In the genomic region with DNA sequence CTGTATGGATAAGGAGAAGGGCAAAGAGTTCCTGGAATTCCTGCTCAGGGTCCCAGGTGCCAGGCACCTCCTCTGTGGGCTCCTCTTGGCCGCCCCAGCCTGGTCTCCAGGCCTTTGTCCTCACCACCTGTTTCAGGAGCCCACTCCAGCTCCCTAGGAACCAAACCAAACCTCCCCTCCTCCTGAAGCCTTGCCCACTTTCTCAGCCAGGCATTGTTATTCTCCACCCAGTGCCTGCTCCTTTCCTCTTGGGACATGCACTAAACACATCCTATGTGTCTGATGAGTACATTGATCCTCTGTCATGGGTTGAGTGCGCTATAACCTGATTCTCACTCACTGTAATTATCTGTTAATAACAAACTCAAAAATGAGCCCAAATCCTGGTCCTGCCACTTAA, we compare ENCODE assay signal across 21 cellular contexts.
"Had no signal": no experiment of that assay in that cellular context is flagged by ENCODE, and none has a peak within 500 bp of the region (broad histone marks: within the 10 kb centered on the region; RNA-seq: fewer than 3 reads in every experiment).

No MANE protein-coding gene starts in this region.

- H3K4me1 Mint-ChIP-seq: activated CD4-positive, alpha-beta memory T cell treated with anti-CD3 and anti-CD28 coated beads, Interleukin-2, amount 10 ng/mL, durations not matched to agents 7 days and 5 days; activated CD4-positive, alpha-beta T cell treated with anti-CD3 and anti-CD28 coated beads, Interleukin-2, amount 10 ng/mL, durations not matched to agents 24 days and 14 days; activated naive CD4-positive, alpha-beta T cell treated with anti-CD3 and anti-CD28 coated beads, Interleukin-2, amount 10 ng/mL, durations not matched to agents 7 days and 5 days; activated naive CD8-positive, alpha-beta T cell treated with anti-CD3 and anti-CD28 coated beads, Interleukin-2, amount 50 U/mL, for 24 hours had no signal

- H3K27ac ChIP-seq: body of pancreas, neutrophil, testis had no signal

- ATAC-seq: activated CD4-positive, CD25-positive, alpha-beta regulatory T cell treated with anti-CD3 and anti-CD28 coated beads, Interleukin-2, amount 50 U/mL, for 24 hours; activated naive CD8-positive, alpha-beta T cell treated with anti-CD3 and anti-CD28 coated beads, Interleukin-2, amount 50 U/mL, for 24 hours; activated T-cell treated with anti-CD3 and anti-CD28 coated beads, Interleukin-2, amount 50 U/mL, for 72 hours; body of pancreas; esophagus mucosa; gastrocnemius medialis; natural killer cell treated with Interleukin-12 subunit alpha and Interleukin-12 subunit beta and Interleukin-15 and Interleukin-18, amount 100 ng/mL, for 72 hours; sciatic nerve had no signal

- H3K4me3 ChIP-seq: body of pancreas, gastrocnemius medialis, testis had no signal

- H3K4me1 ChIP-seq: testis had no signal

- H3K27me3 Mint-ChIP-seq: activated CD4-positive, alpha-beta memory T cell treated with anti-CD3 and anti-CD28 coated beads, Interleukin-2, amount 10 ng/mL, durations not matched to agents 7 days and 5 days had no signal

- FAIRE-seq: colon had no signal

- H3K36me3 ChIP-seq: gastrocnemius medialis, neutrophil had no signal

- H3K36me3 Mint-ChIP-seq: activated naive CD4-positive, alpha-beta T cell treated with anti-CD3 and anti-CD28 coated beads, Interleukin-2, amount 10 ng/mL, durations not matched to agents 7 days and 5 days; natural killer cell treated with Interleukin-12 subunit alpha and Interleukin-12 subunit beta and Interleukin-15 and Interleukin-18, amount 100 ng/mL, for 72 hours; type B pancreatic cell had no signal

- H3K27ac Mint-ChIP-seq: activated CD4-positive, alpha-beta memory T cell treated with anti-CD3 and anti-CD28 coated beads, Interleukin-2, amount 10 ng/mL, durations not matched to agents 7 days and 5 days; activated CD4-positive, alpha-beta T cell treated with anti-CD3 and anti-CD28 coated beads, Interleukin-2, amount 10 ng/mL, durations not matched to agents 24 days and 14 days; activated naive CD4-positive, alpha-beta T cell treated with anti-CD3 and anti-CD28 coated beads, Interleukin-2, amount 10 ng/mL, durations not matched to agents 7 days and 5 days; activated naive CD8-positive, alpha-beta T cell treated with anti-CD3 and anti-CD28 coated beads, Interleukin-2, amount 50 U/mL, for 24 hours; activated T-cell treated with anti-CD3 and anti-CD28 coated beads, Interleukin-2, amount 50 U/mL, for 72 hours; natural killer cell treated with Interleukin-12 subunit alpha and Interleukin-12 subunit beta and Interleukin-15 and Interleukin-18, amount 100 ng/mL, for 72 hours; T-helper 2 cell treated with Interferon-gamma antibody and Interleukin-4, amounts not matched to agents 5 μg/mL and 100 μg/mL, for 36 hours; type B pancreatic cell had no signal

- H3K27me3 ChIP-seq: body of pancreas, gastrocnemius medialis, neutrophil, testis had no signal

- H3K9me3 ChIP-seq: body of pancreas, gastrocnemius medialis, neutrophil, testis had no signal

- H3K4me3 Mint-ChIP-seq: activated CD4-positive, alpha-beta memory T cell treated with anti-CD3 and anti-CD28 coated beads, Interleukin-2, amount 10 ng/mL, durations not matched to agents 7 days and 5 days; activated CD4-positive, alpha-beta T cell treated with anti-CD3 and anti-CD28 coated beads, Interleukin-2, amount 10 ng/mL, durations not matched to agents 24 days and 14 days; activated naive CD4-positive, alpha-beta T cell treated with anti-CD3 and anti-CD28 coated beads, Interleukin-2, amount 10 ng/mL, durations not matched to agents 7 days and 5 days; activated naive CD8-positive, alpha-beta T cell treated with anti-CD3 and anti-CD28 coated beads, Interleukin-2, amount 50 U/mL, for 24 hours; activated T-cell treated with anti-CD3 and anti-CD28 coated beads, Interleukin-2, amount 50 U/mL, for 72 hours; natural killer cell treated with Interleukin-12 subunit alpha and Interleukin-12 subunit beta and Interleukin-15 and Interleukin-18, amount 100 ng/mL, for 72 hours; T-helper 2 cell treated with Interferon-gamma antibody and Interleukin-4, amounts not matched to agents 5 μg/mL and 100 μg/mL, for 36 hours; type B pancreatic cell had no signal

- DNase-seq: activated CD4-positive, alpha-beta memory T cell treated with anti-CD3 and anti-CD28 coated beads, Interleukin-2, amount 10 ng/mL, durations not matched to agents 7 days and 5 days; activated CD4-positive, alpha-beta T cell treated with anti-CD3 and anti-CD28 coated beads, Interleukin-2, amount 10 ng/mL, durations not matched to agents 24 days and 14 days; activated effector memory CD4-positive, alpha-beta T cell treated with Interleukin-2 at 50 U/mL for 16 hours; activated naive CD4-positive, alpha-beta T cell treated with anti-CD3 and anti-CD28 coated beads, Interleukin-2, amount 10 ng/mL, durations not matched to agents 7 days and 5 days; activated naive CD8-positive, alpha-beta T cell treated with anti-CD3 and anti-CD28 coated beads, Interleukin-2, amount 50 U/mL, for 24 hours; activated T-cell treated with anti-CD3 and anti-CD28 coated beads, Interleukin-2, amount 50 U/mL, for 72 hours; body of pancreas; effector memory CD4-positive, alpha-beta T cell; gastrocnemius medialis; hypothalamus; stimulated activated CD4-positive, alpha-beta T cell treated with anti-CD3 and anti-CD28 coated beads, Interleukin-4, amount 100 ng/mL, for 1 hour; stimulated activated naive CD4-positive, alpha-beta T cell; testis had no signal

- H3K9me3 Mint-ChIP-seq: activated CD4-positive, alpha-beta memory T cell treated with anti-CD3 and anti-CD28 coated beads, Interleukin-2, amount 10 ng/mL, durations not matched to agents 7 days and 5 days; activated CD4-positive, alpha-beta T cell treated with anti-CD3 and anti-CD28 coated beads, Interleukin-2, amount 10 ng/mL, durations not matched to agents 24 days and 14 days; activated naive CD4-positive, alpha-beta T cell treated with anti-CD3 and anti-CD28 coated beads, Interleukin-2, amount 10 ng/mL, durations not matched to agents 7 days and 5 days; activated naive CD8-positive, alpha-beta T cell treated with anti-CD3 and anti-CD28 coated beads, Interleukin-2, amount 50 U/mL, for 24 hours; activated T-cell treated with anti-CD3 and anti-CD28 coated beads, Interleukin-2, amount 50 U/mL, for 72 hours; natural killer cell treated with Interleukin-12 subunit alpha and Interleukin-12 subunit beta and Interleukin-15 and Interleukin-18, amount 100 ng/mL, for 72 hours; T-helper 2 cell treated with Interferon-gamma antibody and Interleukin-4, amounts not matched to agents 5 μg/mL and 100 μg/mL, for 36 hours; type B pancreatic cell had no signal
